ENCODE assay signal across 16 cellular contexts in the genomic region with DNA sequence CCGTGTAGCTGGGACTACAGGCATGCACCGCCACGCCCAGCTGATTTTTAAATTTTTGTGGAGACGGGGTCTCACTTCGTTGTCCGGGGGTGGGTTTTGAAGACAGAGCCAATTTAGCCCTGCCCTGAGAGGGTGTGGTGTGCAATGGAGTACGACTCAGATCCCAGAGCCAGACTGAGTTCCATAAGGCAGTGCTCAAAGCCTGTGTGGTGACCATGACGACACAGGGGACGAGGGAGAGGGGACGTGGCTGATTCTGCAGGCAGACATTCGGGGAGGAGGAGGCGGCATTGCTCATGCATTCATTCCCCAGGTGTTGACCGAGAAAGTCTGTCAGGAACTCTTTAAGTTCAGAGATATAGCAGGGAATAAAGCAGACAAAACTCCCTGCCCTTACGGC.
DNase-seq lines count a peak whose midpoint lies in the region; ATAC-seq and TF ChIP-seq lines count a peak whose summit lies in the region.
"Had no signal": no experiment of that assay in that cellular context is flagged by ENCODE, and none has a peak within 500 bp of the region (broad histone marks: within the 10 kb centered on the region; RNA-seq: fewer than 3 reads in every experiment).

No MANE protein-coding gene starts in this region.

- peak overlapping the region; percentile 35 to 63 for H3K27ac ChIP-seq in lung (ENCODE audit: low read depth in 1 of 2, low read length in 1 of 2)
- H3K27ac ChIP-seq in suprapubic skin: peak overlapping the region; percentile 91
- H3K27ac ChIP-seq in WERI-Rb-1: no peak overlapping the region
- H3K27ac ChIP-seq: foreskin keratinocyte had no signal

- DNase-seq in HFFc6 (no peak), lung (ENCODE audit: low spot score) (no peak), suprapubic skin (ENCODE audit: low spot score in 2 of 2) (no peak), WERI-Rb-1 (no peak)
- no peak for DNase-seq in activated naive CD4-positive, alpha-beta T cell (lab: John Stamatoyannopoulos, UW)
- DNase-seq: AML-193, foreskin keratinocyte, NCI-H1694 treated with DMSO at 0.1 percent for 48 hours, NCI-H2227 treated with DMSO at 0.1 percent for 48 hours, Peyer's patch, posterior cingulate gyrus, SK-N-SH had no signal

- H3K27me3 Mint-ChIP-seq in HFFc6 (ENCODE audit: insufficient read depth): peaks cover 16% of the 10 kb centered on the region; the same call in 1 of the 2 replicates
- no peaks in the 10 kb centered on the region for H3K27me3 Mint-ChIP-seq in activated T-helper 17 cell treated with anti-CD3 and anti-CD28 coated beads, Interleukin-2, amount 50 U/mL, for 72 hours

- TF ChIP-seq EP300 in suprapubic skin (IDR thresholded peaks at IDR 0.05): no peak

- no peak for TF ChIP-seq POLR2A in suprapubic skin (IDR thresholded peaks at IDR 0.05)

- H3K4me3 ChIP-seq in lung (no peak overlapping the region), suprapubic skin (no peak overlapping the region), WERI-Rb-1 (ENCODE audit: low read depth, low read length) (no peak overlapping the region)
- H3K4me3 ChIP-seq: Peyer's patch had no signal

- H3K4me1 Mint-ChIP-seq in HFFc6 (ENCODE audit: low read depth): peaks cover 99% of the 10 kb centered on the region
- peaks cover 40% of the 10 kb centered on the region for H3K4me1 Mint-ChIP-seq in activated T-helper 17 cell treated with anti-CD3 and anti-CD28 coated beads, Interleukin-2, amount 50 U/mL, for 72 hours

- no peaks in the 10 kb centered on the region for H3K9me3 Mint-ChIP-seq in HFFc6
- H3K9me3 Mint-ChIP-seq in activated T-helper 17 cell treated with anti-CD3 and anti-CD28 coated beads, Interleukin-2, amount 50 U/mL, for 72 hours: no peaks in the 10 kb centered on the region

- peak overlapping the region; percentile 56 for H3K4me3 Mint-ChIP-seq in HFFc6
- no peak overlapping the region for H3K4me3 Mint-ChIP-seq in activated T-helper 17 cell treated with anti-CD3 and anti-CD28 coated beads, Interleukin-2, amount 50 U/mL, for 72 hours

- H3K9me3 ChIP-seq in lung (ENCODE audit: control insufficient read depth in 2 of 2, insufficient read depth in 1 of 2, low read length in 1 of 2) (no peaks in the 10 kb centered on the region), suprapubic skin (no peaks in the 10 kb centered on the region), WERI-Rb-1 (ENCODE audit: severe bottlenecking) (no peaks in the 10 kb centered on the region)
- H3K9me3 ChIP-seq: Peyer's patch, SK-N-SH had no signal

- H3K4me1 ChIP-seq in lung (ENCODE audit: control insufficient read depth in 2 of 2, insufficient read depth in 2 of 2, low read length in 2 of 2) (peaks cover 28 to 44% of the 10 kb centered on the region in 2 donors), suprapubic skin (peaks cover 79% of the 10 kb centered on the region)
- H3K4me1 ChIP-seq: foreskin keratinocyte had no signal

- no peak for ATAC-seq in activated T-helper 17 cell treated with anti-CD3 and anti-CD28 coated beads, Interleukin-2, amount 50 U/mL, for 72 hours (replicated peaks)
- ATAC-seq in lung (ENCODE audit: insufficient read depth, low FRiP score) (no peak), GM21390 (IDR thresholded peaks at IDR 0.05; ENCODE audit: unreplicated experiment) (no peak)
- ATAC-seq: activated CD4-positive, CD25-positive, alpha-beta regulatory T cell treated with anti-CD3 and anti-CD28 coated beads, Interleukin-2, amount 50 U/mL, for 24 hours; foreskin keratinocyte; left lobe of liver had no signal

- peaks cover 0 to 18% of the 10 kb centered on the region in 2 donors for H3K36me3 ChIP-seq in lung (ENCODE audit: control insufficient read depth in 2 of 2, insufficient read depth in 2 of 2, low read length in 2 of 2)
- H3K36me3 ChIP-seq in suprapubic skin: peaks cover 47% of the 10 kb centered on the region
- 0 out of 2 replicates have a peak, but pooled peaks cover 4% of the 10 kb centered on the region for H3K36me3 ChIP-seq in WERI-Rb-1

- WGBS in lung, 2 donors: 89 to 90% methylated on average over 14 of the region's 14 CpGs
- 85% methylated on average over 14 of the region's 14 CpGs for WGBS in suprapubic skin

- H3K36me3 Mint-ChIP-seq in HFFc6 (ENCODE audit: low read depth): peaks cover 29% of the 10 kb centered on the region
- peaks cover 21% of the 10 kb centered on the region for H3K36me3 Mint-ChIP-seq in activated T-helper 17 cell treated with anti-CD3 and anti-CD28 coated beads, Interleukin-2, amount 50 U/mL, for 72 hours (ENCODE audit: low read depth)

- H3K27ac Mint-ChIP-seq in HFFc6: peak overlapping the region; percentile 99
- H3K27ac Mint-ChIP-seq in activated T-helper 17 cell treated with anti-CD3 and anti-CD28 coated beads, Interleukin-2, amount 50 U/mL, for 72 hours: peak overlapping the region; percentile 2

- H3K27me3 ChIP-seq in lung (ENCODE audit: control insufficient read depth, insufficient read depth) (no peaks in the 10 kb centered on the region), suprapubic skin (no peaks in the 10 kb centered on the region), WERI-Rb-1 (ENCODE audit: insufficient read depth, low read depth, severe bottlenecking) (no peaks in the 10 kb centered on the region)
- H3K27me3 ChIP-seq: foreskin keratinocyte, Peyer's patch had no signal

- TF ChIP-seq CTCF in HFFc6 (IDR thresholded peaks at IDR 0.05) (no peak), lung (IDR thresholded peaks at IDR 0.05; ENCODE audit: control extremely low read depth, extremely low read depth) (no peak), suprapubic skin (IDR thresholded peaks at IDR 0.05) (no peak), WERI-Rb-1 (IDR thresholded peaks at IDR 0.05; ENCODE audit: low read depth, low read length) (no peak)
